9 cellular contexts compared by ENCODE assay signal in genomic region chr10:69088801-69089501, GRCh38. TPM values are rescaled to one million over a fixed set of nuclear protein-coding genes. Genes with fewer than 3 reads are reported as not detected.
DNase-seq lines count a peak whose midpoint lies in the region; ATAC-seq, FAIRE-seq and TF ChIP-seq lines count a peak whose summit lies in the region.
"Had no signal": no experiment of that assay in that cellular context is flagged by ENCODE, and none has a peak within 500 bp of the region (broad histone marks: within the 10 kb centered on the region; RNA-seq: fewer than 3 reads in every experiment).

No MANE protein-coding gene starts in this region.

- no peaks in the 10 kb centered on the region for H3K27me3 ChIP-seq in endothelial cell of umbilical vein (ENCODE audit: control insufficient read depth in 2 of 2, insufficient read depth in 2 of 2, low read length in 2 of 2)

- H3K27ac ChIP-seq in endothelial cell of umbilical vein (ENCODE audit: insufficient read depth, low read depth, low read length) = peak overlapping the region; percentile 96
- H3K27ac ChIP-seq: C4-2B had no signal

- FAIRE-seq in endothelial cell of umbilical vein (lab: Jason Lieb, UNC) = peak; percentile 87

- intact Hi-C loops in activated CD4-positive, alpha-beta T cell treated with anti-CD3 and anti-CD28 coated beads, Interleukin-2, amount 10 ng/mL, durations not matched to agents 24 days and 14 days (cut with micrococcal nuclease) = loop anchor here (2.0 to 5.0 kb wide), 2 partner anchors 188 to 367 kb away; partner anchors contain the start of genes CCAR1 and DDX50
- intact Hi-C loops in endothelial cell of umbilical vein (cut with micrococcal nuclease) = loop anchor here (1.0 kb wide), 1 partner anchor 28 kb away; no protein-coding TSS in a partner anchor

- peak overlapping the region; percentile 88 for H3K4me3 Mint-ChIP-seq in activated CD4-positive, alpha-beta T cell treated with anti-CD3 and anti-CD28 coated beads, Interleukin-2, amount 10 ng/mL, durations not matched to agents 24 days and 14 days

- H3K27me3 Mint-ChIP-seq in activated CD4-positive, alpha-beta T cell treated with anti-CD3 and anti-CD28 coated beads, Interleukin-2, amount 10 ng/mL, durations not matched to agents 24 days and 14 days = no peaks in the 10 kb centered on the region

- H3K4me3 ChIP-seq in endothelial cell of umbilical vein (replicated peaks in 1 of 3; ENCODE audit: insufficient read depth in 1 of 3, low read depth in 1 of 3, low read length in 3 of 3) = peak overlapping the region; percentile 74 to 95 (median 88)

- H3K36me3 ChIP-seq in endothelial cell of umbilical vein (ENCODE audit: control insufficient read depth in 2 of 2, extremely low read depth in 1 of 2, insufficient read depth in 2 of 2, low read length in 2 of 2) = no peaks in the 10 kb centered on the region

- no peaks in the 10 kb centered on the region for H3K9me3 ChIP-seq in endothelial cell of umbilical vein (replicated peaks; ENCODE audit: control insufficient read depth, insufficient read depth, low read length)

- no peak for ATAC-seq in GM19467 (IDR thresholded peaks at IDR 0.05; ENCODE audit: unreplicated experiment)

- POLR2A ChIA-PET in endothelial cell of umbilical vein (lab: Charles Lee) = no interaction called here

- H3K9ac ChIP-seq in endothelial cell of umbilical vein (replicated peaks; ENCODE audit: extremely low read depth, insufficient read depth, low read length) = peak overlapping the region; percentile 99

- H3K9me1 ChIP-seq in endothelial cell of umbilical vein (replicated peaks; ENCODE audit: control insufficient read depth, extremely low read depth, insufficient read depth, low read length) = no peaks in the 10 kb centered on the region

- H2AFZ ChIP-seq in endothelial cell of umbilical vein (ENCODE audit: low read depth, low read length) = no peak overlapping the region

- peaks cover 2% of the 10 kb centered on the region for H3K9me3 Mint-ChIP-seq in activated CD4-positive, alpha-beta T cell treated with anti-CD3 and anti-CD28 coated beads, Interleukin-2, amount 10 ng/mL, durations not matched to agents 24 days and 14 days

- H3K4me2 ChIP-seq in endothelial cell of umbilical vein (ENCODE audit: insufficient read depth, low read length) = peak overlapping the region; percentile 86

- peaks cover 58% of the 10 kb centered on the region for H3K4me1 Mint-ChIP-seq in activated CD4-positive, alpha-beta T cell treated with anti-CD3 and anti-CD28 coated beads, Interleukin-2, amount 10 ng/mL, durations not matched to agents 24 days and 14 days

- H3K36me3 Mint-ChIP-seq in activated CD4-positive, alpha-beta T cell treated with anti-CD3 and anti-CD28 coated beads, Interleukin-2, amount 10 ng/mL, durations not matched to agents 24 days and 14 days (ENCODE audit: low read depth) = peaks cover 46% of the 10 kb centered on the region

- peaks cover 49% of the 10 kb centered on the region for H3K4me1 ChIP-seq in endothelial cell of umbilical vein (ENCODE audit: control insufficient read depth, extremely low read depth, insufficient read depth, low read length)

- H4K20me1 ChIP-seq in endothelial cell of umbilical vein (replicated peaks; ENCODE audit: control insufficient read depth, extremely low read depth, insufficient read depth, low read length) = no peaks in the 10 kb centered on the region

- DNase-seq in activated CD4-positive, alpha-beta T cell treated with anti-CD3 and anti-CD28 coated beads, Interleukin-2, amount 10 ng/mL, durations not matched to agents 24 days and 14 days = peak; percentile 90
- DNase-seq in activated CD4-positive, alpha-beta T cell treated with anti-CD3 and anti-CD28 coated beads, Interleukin-2, amount 50 U/mL, for 48 hours = no peak
- DNase-seq in SIG-M5 (lab: John Stamatoyannopoulos, UW) = peak; percentile 49
- peak; percentile 79 for DNase-seq in endothelial cell of umbilical vein (ENCODE audit: low read depth, low spot score)
- DNase-seq in stimulated activated CD4-positive, alpha-beta T cell treated with anti-CD3 and anti-CD28 coated beads, Interleukin-4, amount 100 ng/mL, for 24 hours = peak; percentile 61
- no peak for DNase-seq in GOT3 (lab: John Stamatoyannopoulos, UW)
- DNase-seq in kidney tubule cell (ENCODE audit: low spot score) = no peak

- peaks cover 68% of the 10 kb centered on the region for H3K79me2 ChIP-seq in endothelial cell of umbilical vein (ENCODE audit: control insufficient read depth, insufficient read depth, low read length)

- no peak for TF ChIP-seq CTCF in endothelial cell of umbilical vein (IDR thresholded peaks at IDR 0.05; ENCODE audit: extremely low read depth in 1 of 2, insufficient read depth in 1 of 2, low read depth in 1 of 2, low read length in 2 of 2)

- no TSS peak for BruUV-seq in endothelial cell of umbilical vein (replicated peaks; lab: Mats Ljungman, UMichigan)

- CTCF ChIA-PET in endothelial cell of umbilical vein (lab: Charles Lee) = interaction anchor here (1.9 to 11.1 kb wide), 2 partner anchors 24 to 82 kb away, joined by 8 to 298 read pairs; no protein-coding TSS in a partner anchor

- dilution Hi-C loops in endothelial cell of umbilical vein (cut with MboI; ENCODE audit: extremely low pct_ligation_motif_present, low sequenced_read_pairs) = no loop called here

- H3K27ac Mint-ChIP-seq in activated CD4-positive, alpha-beta T cell treated with anti-CD3 and anti-CD28 coated beads, Interleukin-2, amount 10 ng/mL, durations not matched to agents 24 days and 14 days = peak overlapping the region; percentile 100

- peak; percentile 64 for TF ChIP-seq POLR2A in endothelial cell of umbilical vein (IDR thresholded peaks at IDR 0.05; ENCODE audit: low read depth, low read length)

TF ChIP-seq in endothelial cell of umbilical vein, 7 proteins besides CTCF, POLR2A, EP300 and RAD21:
- TF ChIP-seq FOS (IDR thresholded peaks at IDR 0.05; ENCODE audit: borderline replicate concordance, insufficient read depth, low read length) (peak; percentile 81), MAX (IDR thresholded peaks at IDR 0.05; ENCODE audit: insufficient read depth, insufficient read length) (no peak), JUN (IDR thresholded peaks at IDR 0.05; ENCODE audit: borderline replicate concordance, insufficient read depth, insufficient read length, low read depth) (peak; percentile 91), POLR2AphosphoS5 (IDR thresholded peaks at IDR 0.05; ENCODE audit: insufficient read depth, low read depth, low read length) (peak; percentile 53), EZH2 (IDR thresholded peaks at IDR 0.05; ENCODE audit: borderline replicate concordance, low read depth, low read length, severe bottlenecking) (no peak), GATA2 (IDR thresholded peaks at IDR 0.05; ENCODE audit: insufficient read depth, insufficient read length, low read depth, low read length) (peak; percentile 81), MYC (IDR thresholded peaks at IDR 0.05; ENCODE audit: low read depth, low read length) (no peak)

RNA-seq across cellular contexts. Expression of gene SRGN, which starts 1.0 kb away (rescaled TPM):
- 996 and 999 TPM in 2 replicates for total RNA-seq in activated CD4-positive, alpha-beta T cell treated with anti-CD3 and anti-CD28 coated beads, Interleukin-2, amount 10 ng/mL, durations not matched to agents 24 days and 14 days
- 433 and 450 TPM in 2 replicates for total RNA-seq in endothelial cell of umbilical vein
- polyA plus RNA-seq in endothelial cell of umbilical vein = 331 and 384 TPM in 2 replicates
- polyA plus RNA-seq in endothelial cell of umbilical vein (2011; cell fraction: cytosol; rRNA removed) = 508 and 539 TPM in 2 replicates
- 158 and 239 TPM in 2 replicates for polyA plus RNA-seq in endothelial cell of umbilical vein (2011; cell fraction: nucleus; rRNA removed)
- 819 and 1,078 TPM in 2 replicates for polyA plus RNA-seq in endothelial cell of umbilical vein (2012)
- 297 and 324 TPM in 2 replicates for polyA minus RNA-seq in endothelial cell of umbilical vein
- polyA minus RNA-seq in endothelial cell of umbilical vein (2011; cell fraction: cytosol; rRNA and poly(A)+ RNA removed) = 1.3 TPM
- 49.0 and 69.0 TPM in 2 replicates for polyA minus RNA-seq in endothelial cell of umbilical vein (2011; cell fraction: nucleus; rRNA and poly(A)+ RNA removed)

RNA-seq across cellular contexts. Expression of gene VPS26A, which starts 35.0 kb away (rescaled TPM):
- total RNA-seq in activated CD4-positive, alpha-beta T cell treated with anti-CD3 and anti-CD28 coated beads, Interleukin-2, amount 10 ng/mL, durations not matched to agents 24 days and 14 days = 29.2 and 30.8 TPM in 2 replicates
- total RNA-seq in endothelial cell of umbilical vein = 55.8 and 60.3 TPM in 2 replicates
- polyA plus RNA-seq in endothelial cell of umbilical vein = 8.7 and 11.7 TPM in 2 replicates
- polyA plus RNA-seq in endothelial cell of umbilical vein (2011; cell fraction: cytosol; rRNA removed) = 16.3 and 16.7 TPM in 2 replicates
- polyA plus RNA-seq in endothelial cell of umbilical vein (2011; cell fraction: nucleus; rRNA removed) = 9.4 and 12.2 TPM in 2 replicates
- polyA plus RNA-seq in endothelial cell of umbilical vein (2012) = 54.6 and 75.6 TPM in 2 replicates
- 6.1 TPM in 2 replicates for polyA minus RNA-seq in endothelial cell of umbilical vein
- 12.9 TPM for polyA minus RNA-seq in endothelial cell of umbilical vein (2011; cell fraction: cytosol; rRNA and poly(A)+ RNA removed)
- 5.5 and 5.8 TPM in 2 replicates for polyA minus RNA-seq in endothelial cell of umbilical vein (2011; cell fraction: nucleus; rRNA and poly(A)+ RNA removed)

Comparison
In these comparisons a context has a peak if more than half of its experiments do, and no peak if none do; other contexts are left out.
1. DNase-seq: peak in activated CD4-positive, alpha-beta T cell treated with anti-CD3 and anti-CD28 coated beads, Interleukin-2, amount 10 ng/mL, durations not matched to agents 24 days and 14 days (single experiment), SIG-M5 (single experiment), endothelial cell of umbilical vein (single experiment) and stimulated activated CD4-positive, alpha-beta T cell treated with anti-CD3 and anti-CD28 coated beads, Interleukin-4, amount 100 ng/mL, for 24 hours (single experiment); none in activated CD4-positive, alpha-beta T cell treated with anti-CD3 and anti-CD28 coated beads, Interleukin-2, amount 50 U/mL, for 48 hours (0 of 2), GOT3 (single experiment) and kidney tubule cell (single experiment).